8 cellular contexts compared by ENCODE assay signal in the genomic region with DNA sequence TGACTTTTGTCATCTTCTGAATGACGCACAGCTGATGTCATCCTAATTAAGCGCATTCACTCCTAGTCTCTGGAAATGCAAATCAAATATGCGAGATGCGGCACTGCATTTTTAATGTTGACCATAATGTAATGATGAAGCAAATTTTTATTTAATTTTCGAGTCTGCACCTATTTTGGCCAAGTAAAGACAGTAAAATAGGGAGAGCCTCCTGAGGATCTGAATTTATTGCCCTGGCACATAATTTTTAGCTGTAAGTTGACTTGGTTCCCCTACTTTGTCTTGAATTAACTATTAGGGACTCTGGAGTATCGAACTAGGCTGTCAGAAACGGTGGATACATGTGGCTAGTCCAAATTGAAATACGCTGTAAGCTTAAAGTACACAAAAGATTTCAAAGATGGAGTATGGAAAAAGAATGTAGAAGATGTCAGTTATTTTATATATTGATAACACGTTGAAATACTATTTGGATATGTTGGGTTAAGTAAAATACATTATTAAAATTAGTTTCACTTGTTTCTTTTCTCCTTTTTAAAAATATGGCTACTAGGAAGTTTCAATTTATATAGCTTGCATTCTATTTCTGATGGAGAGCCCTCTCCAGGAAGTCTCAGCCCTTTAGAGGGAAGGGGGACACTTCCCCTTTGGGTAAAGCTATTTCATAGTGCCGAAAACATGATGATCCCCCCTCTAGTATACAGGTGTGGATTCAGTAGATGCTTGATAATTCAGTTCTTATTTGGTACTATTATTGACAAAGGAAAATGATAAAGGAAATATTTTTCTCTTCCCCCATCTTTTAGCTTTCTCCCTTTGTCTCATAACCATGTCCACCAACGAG. TPM values are rescaled to one million over a fixed set of nuclear protein-coding genes. Genes with fewer than 3 reads are reported as not detected.
DNase-seq lines count a peak whose midpoint lies in the region; ATAC-seq and TF ChIP-seq lines count a peak whose summit lies in the region.

No MANE protein-coding gene starts in this region.

- no peaks in the 10 kb centered on the region for H3K9me3 ChIP-seq in HUES6 (ENCODE audit: control insufficient read depth, insufficient read depth, low read depth, low read length)
- no peaks in the 10 kb centered on the region for H3K9me3 ChIP-seq in mesodermal cell (ENCODE audit: control insufficient read depth, low read length)

- H3K4me3 ChIP-seq in HUES6 (ENCODE audit: low read depth, low read length) (peak overlapping the region; percentile 99), brain microvascular endothelial cell (ENCODE audit: low read depth, low read length) (peak overlapping the region; percentile 97), mesodermal cell (ENCODE audit: extremely low read depth, insufficient read depth, low read length, poor library complexity, severe bottlenecking) (peak overlapping the region; percentile 98)

- peak; percentile 26 for DNase-seq in brain microvascular endothelial cell
- no peak for DNase-seq in midbrain (lab: John Stamatoyannopoulos, UW)
- no peak for DNase-seq in head of caudate nucleus
- no peak for DNase-seq in iPS-NIHi7 (ENCODE audit: extremely low spot score)

- TF ChIP-seq CTCF in C4-2B (conservative IDR thresholded peaks at IDR 0.05) (no peak), brain microvascular endothelial cell (IDR thresholded peaks at IDR 0.05; ENCODE audit: low read depth, low read length, missing control alignments) (no peak)

- ATAC-seq in GM18517 (IDR thresholded peaks at IDR 0.05; ENCODE audit: unreplicated experiment) = no peak

- peak overlapping the region; percentile 100 for H3K9ac ChIP-seq in HUES6 (ENCODE audit: low read length)

- H3K4me1 ChIP-seq in HUES6 (ENCODE audit: control insufficient read depth, insufficient read depth, low read length) (peaks cover 13% of the 10 kb centered on the region), mesodermal cell (ENCODE audit: control insufficient read depth, insufficient read depth, low read length, poor library complexity, severe bottlenecking) (peaks cover 13% of the 10 kb centered on the region)

- intact Hi-C loops in head of caudate nucleus (cut with DNase I) = no loop called here

- H3K27me3 ChIP-seq in HUES6 (ENCODE audit: control insufficient read depth, insufficient read depth, low read length) = no peaks in the 10 kb centered on the region
- no peaks in the 10 kb centered on the region for H3K27me3 ChIP-seq in brain microvascular endothelial cell (replicated peaks)

- H3K27ac ChIP-seq in C4-2B (peak overlapping the region; percentile 99), HUES6 (ENCODE audit: low read depth, low read length) (peak overlapping the region; percentile 100; the same call in 1 of the 2 replicates), brain microvascular endothelial cell (peak overlapping the region; percentile 88), mesodermal cell (ENCODE audit: low read depth, low read length, severe bottlenecking) (peak overlapping the region; percentile 93)

- H3K36me3 ChIP-seq in HUES6 (ENCODE audit: control insufficient read depth, insufficient read depth, low read length) = peaks cover 59% of the 10 kb centered on the region
- peaks cover 36% of the 10 kb centered on the region for H3K36me3 ChIP-seq in brain microvascular endothelial cell (replicated peaks)
- H3K36me3 ChIP-seq in mesodermal cell (ENCODE audit: control insufficient read depth, insufficient read depth, low read length) = peaks cover 46% of the 10 kb centered on the region

- in situ Hi-C loops in brain microvascular endothelial cell (cut with HindIII; ENCODE audit: low pct_ligation_motif_present, low sequenced_read_pairs) = no loop called here

- 0 to 3% methylated on average over 3 to 6 of the region's 11 CpGs for WGBS in mesodermal cell (ENCODE audit: insufficient coverage in 2 of 2), 2 experiments

RNA-seq across cellular contexts. Expression of gene KPNA2, which starts 1.0 kb away (rescaled TPM):
- 303 TPM for polyA plus RNA-seq in mesodermal cell (2013, experiment 1 of 2)
- polyA plus RNA-seq in mesodermal cell (2013, experiment 2 of 2) = 340 TPM

RNA-seq across cellular contexts. Expression of gene C17orf58, which starts 40.3 kb away (rescaled TPM):
- polyA plus RNA-seq in mesodermal cell (2013, experiment 1 of 2) = 15.3 TPM
- 15.4 TPM for polyA plus RNA-seq in mesodermal cell (2013, experiment 2 of 2)
